Comparison of ENCODE assay signal across 9 cellular contexts in genomic region chr1:10867914-10868598, GRCh38.
DNase-seq lines count a peak whose midpoint lies in the region; ATAC-seq lines count a peak whose summit lies in the region.
"Had no signal": no experiment of that assay in that cellular context is flagged by ENCODE, and none has a peak within 500 bp of the region (broad histone marks: within the 10 kb centered on the region; RNA-seq: fewer than 3 reads in every experiment).

No MANE protein-coding gene starts in this region.

- no peaks in the 10 kb centered on the region for H3K9me3 Mint-ChIP-seq in stimulated activated naive CD8-positive, alpha-beta T cell treated with anti-CD3 and anti-CD28 coated beads, Interleukin-15, amount 100 ng/mL, for 72 hours
- H3K9me3 Mint-ChIP-seq in activated CD4-positive, alpha-beta memory T cell treated with anti-CD3 and anti-CD28 coated beads, Interleukin-2, amount 10 ng/mL, durations not matched to agents 7 days and 5 days = no peaks in the 10 kb centered on the region

- no peak for ATAC-seq in stimulated activated naive CD8-positive, alpha-beta T cell treated with anti-CD3 and anti-CD28 coated beads, Interleukin-15, amount 100 ng/mL, for 72 hours
- no peak for ATAC-seq in stimulated activated naive CD8-positive, alpha-beta T cell treated with anti-CD3 and anti-CD28 coated beads, Interleukin-15, Interleukin-2, amounts not matched to agents 100 U/mL and 50 U/mL, for 24 hours
- no peak for ATAC-seq in HG02885 (IDR thresholded peaks at IDR 0.05; ENCODE audit: poor library complexity, unreplicated experiment)

- peaks cover 31% of the 10 kb centered on the region for H3K4me1 Mint-ChIP-seq in stimulated activated naive CD8-positive, alpha-beta T cell treated with anti-CD3 and anti-CD28 coated beads, Interleukin-15, amount 100 ng/mL, for 72 hours
- peaks cover 6% of the 10 kb centered on the region for H3K4me1 Mint-ChIP-seq in activated CD4-positive, alpha-beta memory T cell treated with anti-CD3 and anti-CD28 coated beads, Interleukin-2, amount 10 ng/mL, durations not matched to agents 7 days and 5 days

- POLR2A ChIA-PET in activated CD4-positive, alpha-beta memory T cell treated with anti-CD3 and anti-CD28 coated beads, Interleukin-2, amount 10 ng/mL, durations not matched to agents 7 days and 5 days (lab: Charles Lee) = interaction anchor here (0.7 kb wide), 1 partner anchor 72 kb away, joined by 3 read pairs; no protein-coding TSS in a partner anchor

- DNase-seq in stimulated activated naive CD8-positive, alpha-beta T cell treated with anti-CD3 and anti-CD28 coated beads, Interleukin-15, amount 100 ng/mL, for 72 hours = no peak
- DNase-seq in stimulated activated naive CD8-positive, alpha-beta T cell treated with anti-CD3 and anti-CD28 coated beads, Interleukin-15, Interleukin-2, amounts not matched to agents 100 U/mL and 50 U/mL, for 24 hours = no peak
- peak; percentile 93 for DNase-seq in NCI-H345 (lab: John Stamatoyannopoulos, UW)
- DNase-seq in globus pallidus (ENCODE audit: low spot score) = peak; percentile 13
- DNase-seq in activated CD4-positive, alpha-beta memory T cell treated with anti-CD3 and anti-CD28 coated beads, Interleukin-2, amount 10 ng/mL, durations not matched to agents 7 days and 5 days = no peak
- DNase-seq in NOMO-1 treated with DMSO at 0.1 percent for 48 hours (lab: John Stamatoyannopoulos, UW; ENCODE audit: unreplicated experiment) = no peak
- no peak for DNase-seq in Kasumi-1 (lab: John Stamatoyannopoulos, UW)
- DNase-seq: activated gamma-delta T cell treated with Interleukin-2 at 50 U/mL for 16 hours had no signal

- H3K27me3 Mint-ChIP-seq in stimulated activated naive CD8-positive, alpha-beta T cell treated with anti-CD3 and anti-CD28 coated beads, Interleukin-15, amount 100 ng/mL, for 72 hours = peaks cover 96% of the 10 kb centered on the region
- H3K27me3 Mint-ChIP-seq in activated CD4-positive, alpha-beta memory T cell treated with anti-CD3 and anti-CD28 coated beads, Interleukin-2, amount 10 ng/mL, durations not matched to agents 7 days and 5 days = peaks cover 56% of the 10 kb centered on the region

- peak overlapping the region; percentile 48 to 49 for H3K4me3 Mint-ChIP-seq in stimulated activated naive CD8-positive, alpha-beta T cell treated with anti-CD3 and anti-CD28 coated beads, Interleukin-15, amount 100 ng/mL, for 72 hours
- no peak overlapping the region for H3K4me3 Mint-ChIP-seq in activated CD4-positive, alpha-beta memory T cell treated with anti-CD3 and anti-CD28 coated beads, Interleukin-2, amount 10 ng/mL, durations not matched to agents 7 days and 5 days

- CTCF ChIA-PET in activated CD4-positive, alpha-beta memory T cell treated with anti-CD3 and anti-CD28 coated beads, Interleukin-2, amount 10 ng/mL, durations not matched to agents 7 days and 5 days (lab: Charles Lee) = interaction anchor here (2.2 kb wide), 1 partner anchor 361 kb away, joined by 7 read pairs; no protein-coding TSS in a partner anchor

- no peaks in the 10 kb centered on the region for H3K36me3 Mint-ChIP-seq in activated CD4-positive, alpha-beta memory T cell treated with anti-CD3 and anti-CD28 coated beads, Interleukin-2, amount 10 ng/mL, durations not matched to agents 7 days and 5 days (ENCODE audit: low read depth)

- H3K27ac Mint-ChIP-seq in stimulated activated naive CD8-positive, alpha-beta T cell treated with anti-CD3 and anti-CD28 coated beads, Interleukin-15, amount 100 ng/mL, for 72 hours = no peak overlapping the region
- no peak overlapping the region for H3K27ac Mint-ChIP-seq in activated CD4-positive, alpha-beta memory T cell treated with anti-CD3 and anti-CD28 coated beads, Interleukin-2, amount 10 ng/mL, durations not matched to agents 7 days and 5 days

Comparison
In these comparisons a context has a peak if more than half of its experiments do, and no peak if none do; other contexts are left out.
1. DNase-seq: peak in NCI-H345 (single experiment) and globus pallidus (single experiment); none in stimulated activated naive CD8-positive, alpha-beta T cell treated with anti-CD3 and anti-CD28 coated beads, Interleukin-15, amount 100 ng/mL, for 72 hours (0 of 2), stimulated activated naive CD8-positive, alpha-beta T cell treated with anti-CD3 and anti-CD28 coated beads, Interleukin-15, Interleukin-2, amounts not matched to agents 100 U/mL and 50 U/mL, for 24 hours (single experiment), activated CD4-positive, alpha-beta memory T cell treated with anti-CD3 and anti-CD28 coated beads, Interleukin-2, amount 10 ng/mL, durations not matched to agents 7 days and 5 days (single experiment), NOMO-1 treated with DMSO at 0.1 percent for 48 hours (single experiment) and Kasumi-1 (0 of 2).